In genomic region chr20:49993301-49993751, GRCh38 we compare ENCODE assay signal across 1 cellular context.
A peak's percentile ranks its signal among the peaks of the same experiment; 100 is the strongest.
TF ChIP-seq lines count a peak whose summit lies in the region.

No MANE protein-coding gene starts in this region.

TF ChIP-seq in K562, 482 proteins besides CTCF, POLR2A, EP300 and RAD21 (continued from another document and continues in another):
- peak; percentile 99 for TF ChIP-seq CTBP1 (IDR thresholded peaks at IDR 0.05; ENCODE audit: borderline replicate concordance)
- no peak for TF ChIP-seq NFRKB (IDR thresholded peaks at IDR 0.05; ENCODE audit: low read depth)
- peak; percentile 39; the same call in 1 of the 2 replicates for TF ChIP-seq CXXC5 (CRISPR knock-in tag; IDR thresholded peaks at IDR 0.05)
- TF ChIP-seq ADNP (tag; IDR thresholded peaks at IDR 0.05): no peak
- TF ChIP-seq, protein P1, sequence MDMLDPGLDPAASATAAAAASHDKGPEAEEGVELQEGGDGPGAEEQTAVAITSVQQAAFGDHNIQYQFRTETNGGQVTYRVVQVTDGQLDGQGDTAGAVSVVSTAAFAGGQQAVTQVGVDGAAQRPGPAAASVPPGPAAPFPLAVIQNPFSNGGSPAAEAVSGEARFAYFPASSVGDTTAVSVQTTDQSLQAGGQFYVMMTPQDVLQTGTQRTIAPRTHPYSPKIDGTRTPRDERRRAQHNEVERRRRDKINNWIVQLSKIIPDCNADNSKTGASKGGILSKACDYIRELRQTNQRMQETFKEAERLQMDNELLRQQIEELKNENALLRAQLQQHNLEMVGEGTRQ (CRISPR knock-in tag; IDR thresholded peaks at IDR 0.05): peak; percentile 75
- TF ChIP-seq, protein P2, sequence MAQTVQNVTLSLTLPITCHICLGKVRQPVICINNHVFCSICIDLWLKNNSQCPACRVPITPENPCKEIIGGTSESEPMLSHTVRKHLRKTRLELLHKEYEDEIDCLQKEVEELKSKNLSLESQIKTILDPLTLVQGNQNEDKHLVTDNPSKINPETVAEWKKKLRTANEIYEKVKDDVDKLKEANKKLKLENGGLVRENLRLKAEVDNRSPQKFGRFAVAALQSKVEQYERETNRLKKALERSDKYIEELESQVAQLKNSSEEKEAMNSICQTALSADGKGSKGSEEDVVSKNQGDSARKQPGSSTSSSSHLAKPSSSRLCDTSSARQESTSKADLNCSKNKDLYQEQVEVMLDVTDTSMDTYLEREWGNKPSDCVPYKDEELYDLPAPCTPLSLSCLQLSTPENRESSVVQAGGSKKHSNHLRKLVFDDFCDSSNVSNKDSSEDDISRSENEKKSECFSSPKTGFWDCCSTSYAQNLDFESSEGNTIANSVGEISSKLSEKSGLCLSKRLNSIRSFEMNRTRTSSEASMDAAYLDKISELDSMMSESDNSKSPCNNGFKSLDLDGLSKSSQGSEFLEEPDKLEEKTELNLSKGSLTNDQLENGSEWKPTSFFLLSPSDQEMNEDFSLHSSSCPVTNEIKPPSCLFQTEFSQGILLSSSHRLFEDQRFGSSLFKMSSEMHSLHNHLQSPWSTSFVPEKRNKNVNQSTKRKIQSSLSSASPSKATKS (CRISPR knock-in tag; IDR thresholded peaks at IDR 0.05): no peak
- TF ChIP-seq, protein P3, sequence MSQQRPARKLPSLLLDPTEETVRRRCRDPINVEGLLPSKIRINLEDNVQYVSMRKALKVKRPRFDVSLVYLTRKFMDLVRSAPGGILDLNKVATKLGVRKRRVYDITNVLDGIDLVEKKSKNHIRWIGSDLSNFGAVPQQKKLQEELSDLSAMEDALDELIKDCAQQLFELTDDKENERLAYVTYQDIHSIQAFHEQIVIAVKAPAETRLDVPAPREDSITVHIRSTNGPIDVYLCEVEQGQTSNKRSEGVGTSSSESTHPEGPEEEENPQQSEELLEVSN (IDR thresholded peaks at IDR 0.05; ENCODE audit: borderline replicate concordance in 1 of 2, extremely low read depth in 1 of 2, insufficient read depth in 1 of 2, insufficient read length in 1 of 2, low read depth in 1 of 2, low read length in 1 of 2, poor library complexity in 1 of 2, severe bottlenecking in 1 of 2): peak; percentile 65 to 71
- peak; percentile 11; the same call in 1 of the 2 replicates for TF ChIP-seq EHMT2 (IDR thresholded peaks at IDR 0.05)
- TF ChIP-seq ATF2 (CRISPR knock-in tag; IDR thresholded peaks at IDR 0.05): no peak
- TF ChIP-seq GTF2F1 (IDR thresholded peaks at IDR 0.05; ENCODE audit: low read depth, low read length): no peak
- TF ChIP-seq BHLHE40 (IDR thresholded peaks at IDR 0.05; ENCODE audit: low read length): peak; percentile 20; the same call in 1 of the 2 replicates
- 0 out of 2 replicates have a peak, but pooled peaks have one; percentile 19 for TF ChIP-seq MTA3 (IDR thresholded peaks at IDR 0.05; ENCODE audit: borderline replicate concordance)
- TF ChIP-seq, protein P4, sequence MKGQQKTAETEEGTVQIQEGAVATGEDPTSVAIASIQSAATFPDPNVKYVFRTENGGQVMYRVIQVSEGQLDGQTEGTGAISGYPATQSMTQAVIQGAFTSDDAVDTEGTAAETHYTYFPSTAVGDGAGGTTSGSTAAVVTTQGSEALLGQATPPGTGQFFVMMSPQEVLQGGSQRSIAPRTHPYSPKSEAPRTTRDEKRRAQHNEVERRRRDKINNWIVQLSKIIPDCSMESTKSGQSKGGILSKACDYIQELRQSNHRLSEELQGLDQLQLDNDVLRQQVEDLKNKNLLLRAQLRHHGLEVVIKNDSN (CRISPR knock-in tag; IDR thresholded peaks at IDR 0.05): peak; percentile 77
- TF ChIP-seq MCM5 (IDR thresholded peaks at IDR 0.05; ENCODE audit: low read depth): no peak
- TF ChIP-seq PML (IDR thresholded peaks at IDR 0.05; ENCODE audit: low read length): 0 out of 2 replicates have a peak, but pooled peaks have one; percentile 5
- peak; percentile 71; the same call in 1 of the 2 replicates for TF ChIP-seq ZNF589 (CRISPR knock-in tag; IDR thresholded peaks at IDR 0.05; ENCODE audit: low read depth)
- TF ChIP-seq, protein P5, sequence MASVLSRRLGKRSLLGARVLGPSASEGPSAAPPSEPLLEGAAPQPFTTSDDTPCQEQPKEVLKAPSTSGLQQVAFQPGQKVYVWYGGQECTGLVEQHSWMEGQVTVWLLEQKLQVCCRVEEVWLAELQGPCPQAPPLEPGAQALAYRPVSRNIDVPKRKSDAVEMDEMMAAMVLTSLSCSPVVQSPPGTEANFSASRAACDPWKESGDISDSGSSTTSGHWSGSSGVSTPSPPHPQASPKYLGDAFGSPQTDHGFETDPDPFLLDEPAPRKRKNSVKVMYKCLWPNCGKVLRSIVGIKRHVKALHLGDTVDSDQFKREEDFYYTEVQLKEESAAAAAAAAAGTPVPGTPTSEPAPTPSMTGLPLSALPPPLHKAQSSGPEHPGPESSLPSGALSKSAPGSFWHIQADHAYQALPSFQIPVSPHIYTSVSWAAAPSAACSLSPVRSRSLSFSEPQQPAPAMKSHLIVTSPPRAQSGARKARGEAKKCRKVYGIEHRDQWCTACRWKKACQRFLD (CRISPR knock-in tag; IDR thresholded peaks at IDR 0.05): no peak
- peak; percentile 25; the same call in 1 of the 2 replicates for TF ChIP-seq EP400 (IDR thresholded peaks at IDR 0.05)
- no peak for TF ChIP-seq TAF1 (IDR thresholded peaks at IDR 0.05; ENCODE audit: control insufficient read depth, extremely low read depth, insufficient read depth, low read length, severe bottlenecking)
- TF ChIP-seq TEAD4 (IDR thresholded peaks at IDR 0.05; ENCODE audit: low read length): peak; percentile 10; the same call in 1 of the 2 replicates
- no peak for TF ChIP-seq TEAD4 (CRISPR knock-in tag; IDR thresholded peaks at IDR 0.05; ENCODE audit: borderline replicate concordance)
- no peak for TF ChIP-seq NBN (IDR thresholded peaks at IDR 0.05; ENCODE audit: low read depth)
- peak in 1 of 2 experiments; percentile 24 for TF ChIP-seq AFF1 (IDR thresholded peaks at IDR 0.05; ENCODE audit: low read depth in 1 of 2, partially characterized antibody in 2 of 2)
- TF ChIP-seq NCOA4 (IDR thresholded peaks at IDR 0.05; ENCODE audit: partially characterized antibody): no peak
- peak; percentile 90 for TF ChIP-seq SNIP1 (IDR thresholded peaks at IDR 0.05; ENCODE audit: low read depth)
- peak; percentile 45; the same call in 1 of the 2 replicates for TF ChIP-seq TOE1 (IDR thresholded peaks at IDR 0.05; ENCODE audit: borderline replicate concordance)
- no peak for TF ChIP-seq TOE1 (CRISPR knock-in tag; IDR thresholded peaks at IDR 0.05; ENCODE audit: borderline replicate concordance, low read depth)
- no peak for TF ChIP-seq ZNF174 (CRISPR knock-in tag; IDR thresholded peaks at IDR 0.05)
- TF ChIP-seq RCOR1 (IDR thresholded peaks at IDR 0.05; ENCODE audit: borderline replicate concordance in 1 of 2, low read depth in 2 of 2, low read length in 2 of 2): peak in 1 of 2 experiments; percentile 93; a peak in 2 of 4 replicates
- no peak for TF ChIP-seq ZNF592 (IDR thresholded peaks at IDR 0.05)
- no peak for TF ChIP-seq SRSF9 (IDR thresholded peaks at IDR 0.05; ENCODE audit: borderline replicate concordance, low read depth, low read length)
- TF ChIP-seq TGIF2 (CRISPR knock-in tag; IDR thresholded peaks at IDR 0.05): no peak
- peak; percentile 98 for TF ChIP-seq MECOM (CRISPR knock-in tag; IDR thresholded peaks at IDR 0.05)
- TF ChIP-seq, protein P6, sequence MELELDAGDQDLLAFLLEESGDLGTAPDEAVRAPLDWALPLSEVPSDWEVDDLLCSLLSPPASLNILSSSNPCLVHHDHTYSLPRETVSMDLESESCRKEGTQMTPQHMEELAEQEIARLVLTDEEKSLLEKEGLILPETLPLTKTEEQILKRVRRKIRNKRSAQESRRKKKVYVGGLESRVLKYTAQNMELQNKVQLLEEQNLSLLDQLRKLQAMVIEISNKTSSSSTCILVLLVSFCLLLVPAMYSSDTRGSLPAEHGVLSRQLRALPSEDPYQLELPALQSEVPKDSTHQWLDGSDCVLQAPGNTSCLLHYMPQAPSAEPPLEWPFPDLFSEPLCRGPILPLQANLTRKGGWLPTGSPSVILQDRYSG (tag; conservative IDR thresholded peaks at IDR 0.05; ENCODE audit: low read depth): 0 out of 2 replicates have a peak, but pooled peaks have one; percentile 25
- no peak for TF ChIP-seq ELF2 (CRISPR knock-in tag; IDR thresholded peaks at IDR 0.05)
- TF ChIP-seq EZH2 (IDR thresholded peaks at IDR 0.05; ENCODE audit: borderline replicate concordance, low read depth, low read length): no peak
- peak; percentile 37; the same call in 1 of the 2 replicates for TF ChIP-seq ARID1B (IDR thresholded peaks at IDR 0.05)
- peak; percentile 30; the same call in 1 of the 2 replicates for TF ChIP-seq JUND (IDR thresholded peaks at IDR 0.05; ENCODE audit: borderline replicate concordance, low read depth, low read length)
- no peak for TF ChIP-seq JUND (tag; IDR thresholded peaks at IDR 0.05; ENCODE audit: borderline replicate concordance, low read depth, low read length)
- TF ChIP-seq MEF2D (tag; conservative IDR thresholded peaks at IDR 0.05; ENCODE audit: low read depth): no peak
- peak; percentile 75; the same call in 1 of the 2 replicates for TF ChIP-seq ZNF668 (CRISPR knock-in tag; IDR thresholded peaks at IDR 0.05)
- TF ChIP-seq MBD2 (IDR thresholded peaks at IDR 0.05; ENCODE audit: borderline replicate concordance, low read depth): no peak
- peak in 1 of 2 experiments; percentile 69; a peak in 2 of 4 replicates for TF ChIP-seq HDAC1 (IDR thresholded peaks at IDR 0.05)
- TF ChIP-seq FOXK2 (conservative IDR thresholded peaks at IDR 0.05 in 1 of 2, IDR thresholded peaks at IDR 0.05 in 1 of 2; ENCODE audit: low read depth in 2 of 2): 0 out of 4 replicates have a peak, but pooled peaks of 1 of the 2 experiments have one; percentile 33
- no peak for TF ChIP-seq ZNF165 (CRISPR knock-in tag; IDR thresholded peaks at IDR 0.05; ENCODE audit: borderline replicate concordance)
- TF ChIP-seq SMARCE1 (IDR thresholded peaks at IDR 0.05): peak; percentile 52; the same call in 1 of the 2 replicates
